Comparison of ENCODE assay signal across 1 cellular context in genomic region chr6:42979523-42980177, GRCh38.
A peak's percentile ranks its signal among the peaks of the same experiment; 100 is the strongest.
TF ChIP-seq lines count a peak whose summit lies in the region.

No MANE protein-coding gene starts in this region.

TF ChIP-seq in HEK293, 187 proteins besides CTCF, POLR2A, EP300 and RAD21 (continued from another document):
- TF ChIP-seq INSM2 (tag by site-specific recombination; IDR thresholded peaks at IDR 0.05) (no peak), ZBTB7A (tag by site-specific recombination; IDR thresholded peaks at IDR 0.05; ENCODE audit: low read depth) (no peak), TRIM28 (IDR thresholded peaks at IDR 0.05; ENCODE audit: borderline replicate concordance, low read length) (no peak), ZNF585B (tag by site-specific recombination; IDR thresholded peaks at IDR 0.05) (no peak), ZNF561 (tag by site-specific recombination; IDR thresholded peaks at IDR 0.05; ENCODE audit: borderline replicate concordance) (no peak), ZNF175 (tag by site-specific recombination; IDR thresholded peaks at IDR 0.05) (no peak), ZNF394 (tag by site-specific recombination; IDR thresholded peaks at IDR 0.05; ENCODE audit: borderline replicate concordance) (peak; percentile 60; the same call in 1 of the 2 replicates), ZNF280C (tag by site-specific recombination; IDR thresholded peaks at IDR 0.05) (no peak), ZNF670 (tag by site-specific recombination; IDR thresholded peaks at IDR 0.05; ENCODE audit: low read depth) (no peak), ZNF211 (tag by site-specific recombination; IDR thresholded peaks at IDR 0.05; ENCODE audit: low read depth) (no peak), ZNF114 (tag by site-specific recombination; IDR thresholded peaks at IDR 0.05) (no peak), ZNF157 (tag by site-specific recombination; IDR thresholded peaks at IDR 0.05) (no peak), ZNF266 (tag by site-specific recombination; IDR thresholded peaks at IDR 0.05; ENCODE audit: low read depth) (no peak), MEIS1 (CRISPR knock-in tag; IDR thresholded peaks at IDR 0.05; ENCODE audit: borderline replicate concordance) (no peak), MZF1 (tag by site-specific recombination; IDR thresholded peaks at IDR 0.05; ENCODE audit: borderline replicate concordance) (peak; percentile 0; the same call in 1 of the 2 replicates), OSR2 (tag by site-specific recombination; IDR thresholded peaks at IDR 0.05) (no peak), HOXA7 (CRISPR knock-in tag; IDR thresholded peaks at IDR 0.05; ENCODE audit: borderline replicate concordance) (no peak), ZSCAN18 (tag by site-specific recombination; IDR thresholded peaks at IDR 0.05) (no peak), ZNF600 (tag by site-specific recombination; IDR thresholded peaks at IDR 0.05) (peak; percentile 84), ZNF624 (tag by site-specific recombination; IDR thresholded peaks at IDR 0.05) (no peak), KLF17 (tag by site-specific recombination; IDR thresholded peaks at IDR 0.05) (no peak), KLF9 (tag by site-specific recombination; IDR thresholded peaks at IDR 0.05; ENCODE audit: low read depth) (no peak), ZBTB20 (tag by site-specific recombination; IDR thresholded peaks at IDR 0.05) (peak; percentile 75; the same call in 1 of the 2 replicates), ZNF223 (tag by site-specific recombination; IDR thresholded peaks at IDR 0.05) (no peak), KLF1 (tag by site-specific recombination; IDR thresholded peaks at IDR 0.05) (peak; percentile 2; the same call in 1 of the 2 replicates), SP2 (tag by site-specific recombination; IDR thresholded peaks at IDR 0.05) (no peak), ZNF221 (tag by site-specific recombination; IDR thresholded peaks at IDR 0.05; ENCODE audit: borderline replicate concordance) (no peak), ATF2 (tag by site-specific recombination; IDR thresholded peaks at IDR 0.05; ENCODE audit: low read depth) (no peak), ZNF366 (tag by site-specific recombination; conservative IDR thresholded peaks at IDR 0.05) (0 out of 2 replicates have a peak, but pooled peaks have one; percentile 27), ZNF792 (tag by site-specific recombination; IDR thresholded peaks at IDR 0.05) (no peak), ZNF132 (tag by site-specific recombination; IDR thresholded peaks at IDR 0.05; ENCODE audit: borderline replicate concordance) (no peak), ZBTB21 (tag by site-specific recombination; IDR thresholded peaks at IDR 0.05) (no peak), ZNF518A (tag by site-specific recombination; conservative IDR thresholded peaks at IDR 0.05; ENCODE audit: low read depth) (no peak), ZFP41 (tag by site-specific recombination; IDR thresholded peaks at IDR 0.05; ENCODE audit: borderline replicate concordance) (no peak), ZNF514 (tag by site-specific recombination; IDR thresholded peaks at IDR 0.05) (no peak)
- TF ChIP-seq, protein P1, sequence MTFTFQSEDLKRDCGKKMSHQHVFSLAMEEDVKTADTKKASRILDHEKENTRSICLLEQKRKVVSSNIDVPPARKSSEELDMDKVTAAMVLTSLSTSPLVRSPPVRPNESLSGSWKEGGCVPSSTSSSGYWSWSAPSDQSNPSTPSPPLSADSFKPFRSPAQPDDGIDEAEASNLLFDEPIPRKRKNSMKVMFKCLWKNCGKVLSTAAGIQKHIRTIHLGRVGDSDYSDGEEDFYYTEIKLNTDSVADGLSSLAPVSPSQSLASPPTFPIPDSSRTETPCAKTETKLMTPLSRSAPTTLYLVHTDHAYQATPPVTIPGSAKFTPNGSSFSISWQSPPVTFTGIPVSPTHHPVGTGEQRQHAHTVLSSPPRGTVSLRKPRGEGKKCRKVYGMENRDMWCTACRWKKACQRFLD (tag by site-specific recombination; IDR thresholded peaks at IDR 0.05), result no peak
